Comparison of ENCODE assay signal across 9 cellular contexts in the genomic region with DNA sequence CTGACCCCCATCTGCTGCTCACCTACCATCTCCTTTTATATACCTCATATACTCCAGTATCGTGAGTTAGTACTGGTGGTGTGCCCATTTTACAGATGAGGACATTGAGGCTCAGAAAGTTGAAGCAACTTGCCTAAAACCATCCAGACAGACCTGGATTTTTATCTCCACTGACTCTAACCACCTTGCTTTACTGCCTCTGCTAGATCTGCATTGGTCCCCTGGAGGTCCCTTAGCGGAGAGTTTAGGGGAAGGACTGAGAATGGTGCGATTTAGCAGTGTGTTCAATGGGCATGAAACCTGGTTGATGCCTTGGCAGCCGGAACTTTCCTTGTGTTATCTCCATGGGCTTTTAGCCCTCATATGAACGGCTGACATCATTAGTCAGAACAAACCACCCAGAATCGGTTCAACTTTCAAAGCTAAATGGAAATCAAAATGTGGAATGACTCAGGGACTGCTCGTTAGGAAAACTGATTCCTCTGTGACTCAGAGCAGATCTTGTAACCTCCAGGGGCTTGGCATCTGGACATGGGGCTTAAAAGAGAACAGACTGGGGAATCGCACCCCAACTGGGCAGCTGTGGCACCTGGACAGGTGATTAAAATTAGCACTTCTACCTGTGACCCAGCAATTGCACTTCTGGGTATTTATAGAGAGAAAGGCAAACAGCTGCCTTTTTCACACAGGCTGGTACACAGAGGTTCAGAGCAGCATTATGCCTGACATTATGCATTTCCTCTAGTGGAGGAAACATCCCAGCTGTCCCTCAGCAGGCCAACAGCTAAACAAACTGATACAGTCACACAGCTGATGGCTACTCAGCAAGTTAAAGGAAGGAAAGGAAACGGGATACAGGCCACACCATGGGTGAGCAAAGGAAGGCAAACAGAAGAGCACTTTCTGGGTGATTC. TPM values are rescaled to one million over a fixed set of nuclear protein-coding genes. Genes with fewer than 3 reads are reported as not detected.
DNase-seq lines count a peak whose midpoint lies in the region; ATAC-seq and TF ChIP-seq lines count a peak whose summit lies in the region.
"Had no signal": no experiment of that assay in that cellular context is flagged by ENCODE, and none has a peak within 500 bp of the region (broad histone marks: within the 10 kb centered on the region; RNA-seq: fewer than 3 reads in every experiment).

No MANE protein-coding gene starts in this region.

- DNase-seq in DMS53 treated with DMSO at 0.1 percent for 48 hours (lab: John Stamatoyannopoulos, UW; ENCODE audit: unreplicated experiment) = peak; percentile 97
- peak; percentile 94 for DNase-seq in NCI-H69 (lab: John Stamatoyannopoulos, UW)
- DNase-seq in epithelial cell of prostate (ENCODE audit: low read depth, low spot score) = peak; percentile 65
- no peak for DNase-seq in omental fat pad (ENCODE audit: low spot score)
- no peak for DNase-seq in effector memory CD8-positive, alpha-beta T cell
- no peak for DNase-seq in HEK293T (ENCODE audit: extremely low spot score)
- DNase-seq in activated CD4-positive, alpha-beta T cell treated with anti-CD3 and anti-CD28 coated beads, Interleukin-2, amount 10 ng/mL, durations not matched to agents 7 days and 5 days = no peak
- DNase-seq: activated CD8-positive, alpha-beta T cell treated with anti-CD3 and anti-CD28 coated beads for 36 hours had no signal

- no peak overlapping the region for H3K27ac Mint-ChIP-seq in effector memory CD8-positive, alpha-beta T cell
- no peak overlapping the region for H3K27ac Mint-ChIP-seq in activated CD4-positive, alpha-beta T cell treated with anti-CD3 and anti-CD28 coated beads, Interleukin-2, amount 10 ng/mL, durations not matched to agents 7 days and 5 days
- H3K27ac Mint-ChIP-seq: activated CD8-positive, alpha-beta T cell treated with anti-CD3 and anti-CD28 coated beads for 36 hours had no signal

- CTCF ChIA-PET in HEK293T (lab: Yijun Ruan, JAX) = interaction anchor here (0.7 kb wide), 1 partner anchor 21 kb away, joined by 4 read pairs; no protein-coding TSS in a partner anchor
- CTCF ChIA-PET in activated CD4-positive, alpha-beta T cell treated with anti-CD3 and anti-CD28 coated beads, Interleukin-2, amount 10 ng/mL, durations not matched to agents 7 days and 5 days (lab: Charles Lee) = interaction anchor here (1.0 kb wide), 1 partner anchor 9 kb away, joined by 3 read pairs; no protein-coding TSS in a partner anchor

- ATAC-seq in omental fat pad (ENCODE audit: low FRiP score) (peak; percentile 78), GM19395 (IDR thresholded peaks at IDR 0.05; ENCODE audit: unreplicated experiment) (no peak)
- no peak for ATAC-seq in effector memory CD8-positive, alpha-beta T cell (replicated peaks)
- ATAC-seq: activated CD8-positive, alpha-beta T cell treated with anti-CD3 and anti-CD28 coated beads for 36 hours had no signal

- no peaks in the 10 kb centered on the region for H3K36me3 Mint-ChIP-seq in effector memory CD8-positive, alpha-beta T cell (ENCODE audit: insufficient read depth)
- H3K36me3 Mint-ChIP-seq in activated CD4-positive, alpha-beta T cell treated with anti-CD3 and anti-CD28 coated beads, Interleukin-2, amount 10 ng/mL, durations not matched to agents 7 days and 5 days (ENCODE audit: low read depth) = no peaks in the 10 kb centered on the region

- H3K27ac ChIP-seq in epithelial cell of prostate = peak overlapping the region; percentile 82

- peaks cover 57 to 82% of the 10 kb centered on the region in 2 donors for H3K27me3 Mint-ChIP-seq in effector memory CD8-positive, alpha-beta T cell
- peaks cover 46% of the 10 kb centered on the region for H3K27me3 Mint-ChIP-seq in activated CD4-positive, alpha-beta T cell treated with anti-CD3 and anti-CD28 coated beads, Interleukin-2, amount 10 ng/mL, durations not matched to agents 7 days and 5 days

- H3K4me3 Mint-ChIP-seq in effector memory CD8-positive, alpha-beta T cell = no peak overlapping the region
- no peak overlapping the region for H3K4me3 Mint-ChIP-seq in activated CD4-positive, alpha-beta T cell treated with anti-CD3 and anti-CD28 coated beads, Interleukin-2, amount 10 ng/mL, durations not matched to agents 7 days and 5 days
- H3K4me3 Mint-ChIP-seq: activated CD8-positive, alpha-beta T cell treated with anti-CD3 and anti-CD28 coated beads for 36 hours had no signal

- no peaks in the 10 kb centered on the region for H3K9me3 Mint-ChIP-seq in effector memory CD8-positive, alpha-beta T cell
- no peaks in the 10 kb centered on the region for H3K9me3 Mint-ChIP-seq in activated CD4-positive, alpha-beta T cell treated with anti-CD3 and anti-CD28 coated beads, Interleukin-2, amount 10 ng/mL, durations not matched to agents 7 days and 5 days

- H3K4me1 Mint-ChIP-seq in effector memory CD8-positive, alpha-beta T cell (ENCODE audit: low read depth in 2 of 2) = no peaks in the 10 kb centered on the region
- peaks cover 4% of the 10 kb centered on the region for H3K4me1 Mint-ChIP-seq in activated CD4-positive, alpha-beta T cell treated with anti-CD3 and anti-CD28 coated beads, Interleukin-2, amount 10 ng/mL, durations not matched to agents 7 days and 5 days

- POLR2A ChIA-PET in HEK293T (lab: Yijun Ruan, JAX) = interaction anchor here (1.1 kb wide), 1 partner anchor 22 kb away, joined by 3 read pairs; no protein-coding TSS in a partner anchor
- POLR2A ChIA-PET in activated CD4-positive, alpha-beta T cell treated with anti-CD3 and anti-CD28 coated beads, Interleukin-2, amount 10 ng/mL, durations not matched to agents 7 days and 5 days (lab: Charles Lee) = no interaction called here

- no peak for TF ChIP-seq CTCF in omental fat pad (IDR thresholded peaks at IDR 0.05)

TF ChIP-seq in HEK293T, 16 proteins besides CTCF, POLR2A, EP300 and RAD21:
- no peak for TF ChIP-seq CTBP1 (IDR thresholded peaks at IDR 0.05; ENCODE audit: borderline replicate concordance)
- TF ChIP-seq SP1 (IDR thresholded peaks at IDR 0.05) = no peak
- no peak for TF ChIP-seq FOXM1 (IDR thresholded peaks at IDR 0.05; ENCODE audit: borderline replicate concordance)
- no peak for TF ChIP-seq ARNT (IDR thresholded peaks at IDR 0.05)
- TF ChIP-seq NFRKB (IDR thresholded peaks at IDR 0.05) = no peak
- no peak for TF ChIP-seq FOXA1 (IDR thresholded peaks at IDR 0.05)
- no peak for TF ChIP-seq BHLHE40 (IDR thresholded peaks at IDR 0.05; ENCODE audit: borderline replicate concordance)
- TF ChIP-seq, protein P1, sequence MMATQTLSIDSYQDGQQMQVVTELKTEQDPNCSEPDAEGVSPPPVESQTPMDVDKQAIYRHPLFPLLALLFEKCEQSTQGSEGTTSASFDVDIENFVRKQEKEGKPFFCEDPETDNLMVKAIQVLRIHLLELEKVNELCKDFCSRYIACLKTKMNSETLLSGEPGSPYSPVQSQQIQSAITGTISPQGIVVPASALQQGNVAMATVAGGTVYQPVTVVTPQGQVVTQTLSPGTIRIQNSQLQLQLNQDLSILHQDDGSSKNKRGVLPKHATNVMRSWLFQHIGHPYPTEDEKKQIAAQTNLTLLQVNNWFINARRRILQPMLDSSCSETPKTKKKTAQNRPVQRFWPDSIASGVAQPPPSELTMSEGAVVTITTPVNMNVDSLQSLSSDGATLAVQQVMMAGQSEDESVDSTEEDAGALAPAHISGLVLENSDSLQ (IDR thresholded peaks at IDR 0.05) = no peak
- no peak for TF ChIP-seq L3MBTL2 (conservative IDR thresholded peaks at IDR 0.05)
- no peak for TF ChIP-seq FOXK2 (IDR thresholded peaks at IDR 0.05)
- TF ChIP-seq HDGF (IDR thresholded peaks at IDR 0.05; ENCODE audit: borderline replicate concordance) = no peak
- TF ChIP-seq ELF4 (IDR thresholded peaks at IDR 0.05) = no peak
- TF ChIP-seq LEF1 (IDR thresholded peaks at IDR 0.05; ENCODE audit: borderline replicate concordance) = no peak
- TF ChIP-seq ZNF384 (IDR thresholded peaks at IDR 0.05) = no peak
- no peak for TF ChIP-seq TARDBP (IDR thresholded peaks at IDR 0.05)
- no peak for TF ChIP-seq SUZ12 (IDR thresholded peaks at IDR 0.05)

RNA-seq across cellular contexts. Expression of a gene that starts 25.3 kb away (rescaled TPM):
- 1 to 10 TPM; 3.3 to 8.6 (median 4.4) TPM for total RNA-seq in omental fat pad
- not detected for total RNA-seq in activated CD4-positive, alpha-beta T cell treated with anti-CD3 and anti-CD28 coated beads, Interleukin-2, amount 10 ng/mL, durations not matched to agents 7 days and 5 days
- total RNA-seq: activated CD8-positive, alpha-beta T cell treated with anti-CD3 and anti-CD28 coated beads for 36 hours had no signal

Comparison
In these comparisons a context has a peak if more than half of its experiments do, and no peak if none do; other contexts are left out.
1. DNase-seq: peak in DMS53 treated with DMSO at 0.1 percent for 48 hours (single experiment), NCI-H69 (single experiment) and epithelial cell of prostate (single experiment); none in omental fat pad (single experiment), effector memory CD8-positive, alpha-beta T cell (0 of 3), HEK293T (single experiment) and activated CD4-positive, alpha-beta T cell treated with anti-CD3 and anti-CD28 coated beads, Interleukin-2, amount 10 ng/mL, durations not matched to agents 7 days and 5 days (single experiment).
2. RNA of a gene that starts 25.3 kb away (total RNA-seq): 3.3 to 8.6 TPM in omental fat pad; not detected in activated CD4-positive, alpha-beta T cell treated with anti-CD3 and anti-CD28 coated beads, Interleukin-2, amount 10 ng/mL, durations not matched to agents 7 days and 5 days; every median in the first group is over 4 times any median in the second.